ENCODE assay signal across 1 cellular context in the genomic region with DNA sequence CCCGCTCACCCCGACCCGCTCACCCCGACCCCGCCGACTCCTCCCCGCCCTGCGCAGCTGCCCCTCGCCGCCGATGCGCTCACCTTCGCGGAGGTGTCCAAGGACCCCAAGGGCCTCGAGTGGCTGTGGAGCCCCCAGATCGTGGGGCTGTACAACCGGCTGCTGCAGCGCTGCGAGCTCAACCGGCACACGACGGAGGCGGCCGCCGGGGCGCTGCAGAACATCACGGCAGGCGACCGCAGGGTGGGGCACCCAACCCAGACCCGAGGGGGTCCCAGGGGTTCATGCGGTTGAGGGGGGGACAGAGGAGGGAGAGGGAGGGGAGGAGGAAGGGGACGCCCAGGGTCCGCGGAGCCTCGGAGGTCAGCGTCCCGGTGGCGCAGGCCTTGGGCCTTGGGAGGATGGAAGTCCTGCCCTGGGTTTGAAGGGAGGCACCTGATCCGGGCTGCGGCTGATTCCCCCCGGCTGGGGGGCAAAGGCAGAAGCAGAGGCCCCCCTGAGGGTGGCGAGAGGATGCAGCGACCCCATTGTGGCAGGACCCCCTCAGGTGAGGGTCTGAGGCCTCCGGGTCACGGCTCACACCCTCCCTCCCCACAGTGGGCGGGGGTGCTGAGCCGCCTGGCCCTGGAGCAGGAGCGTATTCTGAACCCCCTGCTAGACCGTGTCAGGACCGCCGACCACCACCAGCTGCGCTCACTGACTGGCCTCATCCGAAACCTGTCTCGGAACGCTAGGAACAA.
TF ChIP-seq lines count a peak whose summit lies in the region.

No MANE protein-coding gene starts in this region.

TF ChIP-seq in K562, 482 proteins besides CTCF, POLR2A, EP300 and RAD21:
- TF ChIP-seq, protein P1, sequence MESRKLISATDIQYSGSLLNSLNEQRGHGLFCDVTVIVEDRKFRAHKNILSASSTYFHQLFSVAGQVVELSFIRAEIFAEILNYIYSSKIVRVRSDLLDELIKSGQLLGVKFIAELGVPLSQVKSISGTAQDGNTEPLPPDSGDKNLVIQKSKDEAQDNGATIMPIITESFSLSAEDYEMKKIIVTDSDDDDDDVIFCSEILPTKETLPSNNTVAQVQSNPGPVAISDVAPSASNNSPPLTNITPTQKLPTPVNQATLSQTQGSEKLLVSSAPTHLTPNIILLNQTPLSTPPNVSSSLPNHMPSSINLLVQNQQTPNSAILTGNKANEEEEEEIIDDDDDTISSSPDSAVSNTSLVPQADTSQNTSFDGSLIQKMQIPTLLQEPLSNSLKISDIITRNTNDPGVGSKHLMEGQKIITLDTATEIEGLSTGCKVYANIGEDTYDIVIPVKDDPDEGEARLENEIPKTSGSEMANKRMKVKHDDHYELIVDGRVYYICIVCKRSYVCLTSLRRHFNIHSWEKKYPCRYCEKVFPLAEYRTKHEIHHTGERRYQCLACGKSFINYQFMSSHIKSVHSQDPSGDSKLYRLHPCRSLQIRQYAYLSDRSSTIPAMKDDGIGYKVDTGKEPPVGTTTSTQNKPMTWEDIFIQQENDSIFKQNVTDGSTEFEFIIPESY (CRISPR knock-in tag; IDR thresholded peaks at IDR 0.05) = 0 out of 2 replicates have a peak, but pooled peaks have one; percentile 30
- TF ChIP-seq KDM4B (IDR thresholded peaks at IDR 0.05; ENCODE audit: borderline replicate concordance in 2 of 2, low read depth in 1 of 2) = no peak
- TF ChIP-seq PCBP1 (IDR thresholded peaks at IDR 0.05; ENCODE audit: low read depth, low read length, poor library complexity, severe bottlenecking) = peak; percentile 31
- peak; percentile 22 for TF ChIP-seq HMGN3 (IDR thresholded peaks at IDR 0.05; ENCODE audit: borderline replicate concordance, extremely low read depth, insufficient read length, low read depth, low read length)
